8 cellular contexts compared by ENCODE assay signal in the genomic region with DNA sequence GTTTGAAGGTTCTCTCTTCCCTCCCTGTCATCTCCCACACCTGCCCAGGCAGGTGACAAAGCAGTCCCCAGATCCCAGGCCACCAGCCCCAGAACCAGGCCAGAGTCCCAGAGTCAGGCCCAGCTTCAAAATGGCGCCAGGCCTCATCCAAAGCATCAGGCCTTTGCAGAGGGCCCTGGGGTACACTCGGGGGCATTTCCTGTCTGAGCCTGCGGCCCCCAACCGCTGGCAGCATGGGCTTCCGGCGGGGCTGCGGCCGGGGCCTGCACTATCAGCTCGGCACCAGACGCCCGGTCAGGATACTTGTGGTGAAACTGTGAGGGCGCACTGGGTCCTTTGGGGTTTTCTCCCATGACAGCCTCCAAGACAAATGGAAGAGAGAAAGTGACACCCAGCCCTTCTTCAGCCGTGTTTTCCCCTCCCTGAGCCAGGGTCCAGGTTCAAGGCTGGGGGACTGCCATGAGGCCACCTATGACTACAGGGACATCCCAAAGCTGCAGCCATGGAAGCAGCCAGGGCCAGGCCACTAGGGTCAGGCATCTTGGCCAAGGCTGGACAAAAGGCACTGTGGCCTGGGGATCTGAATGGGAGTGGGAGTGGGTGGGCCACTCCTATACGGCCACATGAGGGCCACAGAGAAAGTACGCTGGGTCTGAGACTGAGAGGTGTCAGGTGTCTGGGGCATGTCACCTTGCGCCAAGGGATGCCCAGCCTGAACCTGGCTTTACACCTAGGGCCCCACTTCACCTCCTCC. TPM values are rescaled to one million over a fixed set of nuclear protein-coding genes. Genes with fewer than 3 reads are reported as not detected.
DNase-seq lines count a peak whose midpoint lies in the region; ATAC-seq, FAIRE-seq and TF ChIP-seq lines count a peak whose summit lies in the region.

No MANE protein-coding gene starts in this region.

- no peak for TF ChIP-seq POLR2A in A549 (IDR thresholded peaks at IDR 0.05; ENCODE audit: low read length)

- DNase-seq in A549 (ENCODE audit: low read depth in 1 of 2, low spot score in 1 of 2) (no peak), HFF-Myc (ENCODE audit: extremely low read depth, low read depth) (no peak), ascending aorta (ENCODE audit: low spot score in 2 of 2) (no peak), NCI-H2081 (lab: John Stamatoyannopoulos, UW) (no peak)
- no peak for DNase-seq in effector CD8-positive, alpha-beta T cell (lab: John Stamatoyannopoulos, UW)

- 85% methylated on average over 5 of the region's 16 CpGs for WGBS in A549 (ENCODE audit: missing lambda C conversion rate)

- H3K27ac ChIP-seq in A549 (peak overlapping the region; percentile 72 to 93; a peak in 5 of 6 replicates), ascending aorta (peak overlapping the region; percentile 73 to 80)

- H3K36me3 ChIP-seq in ascending aorta (peaks cover 18 to 22% of the 10 kb centered on the region in 2 donors), mucosa of stomach (ENCODE audit: control insufficient read depth, insufficient read depth, low read length) (no peaks in the 10 kb centered on the region)

- no peak for ATAC-seq in A549
- no peak for ATAC-seq in GM18867 (IDR thresholded peaks at IDR 0.05; ENCODE audit: unreplicated experiment)
- ATAC-seq in HG03571 (IDR thresholded peaks at IDR 0.05; ENCODE audit: unreplicated experiment), result no peak

- H3K9me3 ChIP-seq in A549 (no peaks in the 10 kb centered on the region), ascending aorta (no peaks in the 10 kb centered on the region), mucosa of stomach (ENCODE audit: control insufficient read depth, low read length) (no peaks in the 10 kb centered on the region)

- POLR2A ChIA-PET in A549 (lab: Yijun Ruan, JAX), result no interaction called here

- no peak for TF ChIP-seq RAD21 in A549 (conservative IDR thresholded peaks at IDR 0.05 in 1 of 2, IDR thresholded peaks at IDR 0.05 in 1 of 2)

- CTCF ChIA-PET in A549 (lab: Yijun Ruan, JAX), result interaction anchor here (0.7 to 2.6 kb wide), 15 partner anchors 8 to 472 kb away, joined by 3 to 25 read pairs (median 4); a partner anchor contains a TSS

- H3K4me2 ChIP-seq in A549, result peak overlapping the region; percentile 85

- no peak for TF ChIP-seq EP300 in A549 (IDR thresholded peaks at IDR 0.05)

- intact Hi-C loops in ascending aorta (cut with DNase I), result loop anchor here (1.0 to 10.0 kb wide), 5 partner anchors 34 to 1022 kb away; a partner anchor contains a TSS

- peak overlapping the region; percentile 72 for H3K9ac ChIP-seq in mucosa of stomach (ENCODE audit: low read length)

- no peaks in the 10 kb centered on the region for H3K27me3 ChIP-seq in ascending aorta
- H3K27me3 ChIP-seq in mucosa of stomach (ENCODE audit: control insufficient read depth, insufficient read depth, low read length), result no peaks in the 10 kb centered on the region

- TF ChIP-seq CTCF in A549 (IDR thresholded peaks at IDR 0.05) (no peak), HFF-Myc (IDR thresholded peaks at IDR 0.05; ENCODE audit: low read depth, low read length, missing control alignments) (no peak), ascending aorta (IDR thresholded peaks at IDR 0.05) (no peak)

- no peak overlapping the region for H3K4me3 ChIP-seq in A549
- peak overlapping the region; percentile 65; the same call in 1 of the 2 replicates for H3K4me3 ChIP-seq in HFF-Myc (replicated peaks; ENCODE audit: low read depth, low read length)
- peak overlapping the region; percentile 83 to 86 for H3K4me3 ChIP-seq in ascending aorta
- H3K4me3 ChIP-seq in mucosa of stomach (ENCODE audit: low read length), result peak overlapping the region; percentile 34

- peaks cover 15% of the 10 kb centered on the region for H3K4me1 ChIP-seq in A549
- peaks cover 6 to 16% of the 10 kb centered on the region in 2 donors for H3K4me1 ChIP-seq in ascending aorta
- peaks cover 11% of the 10 kb centered on the region for H3K4me1 ChIP-seq in mucosa of stomach (ENCODE audit: control insufficient read depth, insufficient read depth, low read length)

- FAIRE-seq in A549 (lab: Jason Lieb, UNC), result no peak

TF ChIP-seq in A549, 52 proteins besides CTCF, POLR2A, EP300 and RAD21:
- no peak for TF ChIP-seq GATA3 (IDR thresholded peaks at IDR 0.05; ENCODE audit: borderline replicate concordance)

RNA-seq across cellular contexts. Expression of a gene that starts 33.9 kb away (rescaled TPM):
- polyA plus RNA-seq in A549 (2011; rRNA removed) (279 and 288 TPM in 2 replicates), A549 (2017; fragmentation: RNase III; extraction: RNeasy Plus Mini Kit Qiagen cat#74134 plus additional on column Dnase treatment) (138 to 145 TPM (median 140 TPM) in 3 replicates)
- polyA plus RNA-seq in A549 (2012; cell fraction: cytosol; rRNA removed), result 106 and 122 TPM in 2 replicates
- polyA plus RNA-seq in A549 (2012; cell fraction: nucleus; rRNA removed), result 124 and 139 TPM in 2 replicates
- polyA minus RNA-seq in A549 (2011; rRNA and poly(A)+ RNA removed), result 277 and 341 TPM in 2 replicates
- 226 TPM for total RNA-seq in ascending aorta
